ENCODE assay signal across 8 cellular contexts in the genomic region with DNA sequence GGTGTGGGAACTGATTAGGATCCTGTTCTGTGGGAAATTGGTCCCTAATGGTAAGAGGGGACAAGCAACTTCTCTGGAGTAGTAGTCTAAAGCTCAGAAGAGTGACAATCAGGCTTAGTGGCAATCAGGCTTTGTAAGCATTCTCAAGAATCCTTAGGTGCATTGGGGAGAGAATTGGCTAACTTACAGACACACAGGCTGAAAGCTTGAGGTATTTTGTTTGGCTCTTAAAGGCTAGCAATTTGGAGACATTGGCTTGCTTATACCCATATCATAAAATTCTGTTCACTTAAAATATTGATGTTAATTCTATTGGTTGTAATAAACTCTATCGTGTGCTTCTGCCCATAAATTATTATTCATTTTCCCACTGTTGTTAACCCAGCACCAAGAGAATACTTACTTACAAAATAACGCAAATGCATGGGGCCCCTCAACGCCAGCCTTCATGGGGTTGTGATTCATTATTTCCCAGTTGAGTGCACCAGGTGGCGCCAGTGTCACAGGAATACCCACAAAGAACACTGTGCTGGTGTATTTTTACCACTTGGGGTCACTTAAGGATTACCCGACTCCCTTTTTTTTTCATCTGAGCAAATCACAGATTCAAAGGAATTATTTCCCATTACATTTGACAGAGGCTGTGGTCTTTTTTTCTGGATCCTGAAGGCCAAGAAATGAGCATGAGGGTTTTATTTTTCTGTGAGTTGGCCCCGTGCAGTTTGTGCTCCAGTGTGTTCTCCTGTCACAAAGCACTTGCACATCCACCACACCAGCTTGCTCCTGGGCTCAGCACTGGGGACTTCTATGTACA. TPM values are rescaled to one million over a fixed set of nuclear protein-coding genes. Genes with fewer than 3 reads are reported as not detected.
DNase-seq lines count a peak whose midpoint lies in the region; ATAC-seq and TF ChIP-seq lines count a peak whose summit lies in the region.

No MANE protein-coding gene starts in this region.

- no peak overlapping the region for H3K4me3 ChIP-seq in dorsolateral prefrontal cortex

- peak overlapping the region in 29 of 59 donors; percentile 1 to 67 (median 40) for H3K27ac ChIP-seq in dorsolateral prefrontal cortex

- intact Hi-C loops in dorsolateral prefrontal cortex (cut with DNase I), result loop anchor here (1.0 to 10.0 kb wide), 12 partner anchors 90 to 1118 kb away; no protein-coding TSS in a partner anchor

- no peak for TF ChIP-seq POLR2A in GM18505 (IDR thresholded peaks at IDR 0.05; ENCODE audit: borderline replicate concordance, extremely low read depth, insufficient read depth, insufficient read length)

- no peaks in the 10 kb centered on the region for H3K27me3 ChIP-seq in dorsolateral prefrontal cortex

- peak; percentile 73 to 99 (median 97) for TF ChIP-seq CTCF in dorsolateral prefrontal cortex (IDR thresholded peaks at IDR 0.05 in 54 of 56, conservative IDR thresholded peaks at IDR 0.05 in 2 of 56; ENCODE audit: low read depth in 1 of 56, partially characterized antibody in 56 of 56)

- DNase-seq in AG08396 (ENCODE audit: low spot score) (peak; percentile 77), NCI-H1694 (lab: John Stamatoyannopoulos, UW) (peak; percentile 86), dorsolateral prefrontal cortex (peak; percentile 71 to 90 (median 76)), lung microvascular endothelial cell (ENCODE audit: low read depth in 2 of 2) (peak; percentile 83 to 92)
- DNase-seq in activated CD4-positive, alpha-beta T cell treated with anti-CD3 and anti-CD28 coated beads for 24 hours (ENCODE audit: low read depth in 2 of 2), result peak; percentile 33 to 44
- DNase-seq in stimulated activated CD8-positive, alpha-beta memory T cell treated with anti-CD3 and anti-CD28 coated beads, Interleukin-2, amount 100 ng/mL, for 48 hours (ENCODE audit: low read depth in 2 of 2), result peak; percentile 8 to 10

- peak; percentile 82 for ATAC-seq in GM18505 (IDR thresholded peaks at IDR 0.05; ENCODE audit: unreplicated experiment)
- ATAC-seq in HG02884 (IDR thresholded peaks at IDR 0.05; ENCODE audit: unreplicated experiment), result peak; percentile 91

RNA-seq across cellular contexts. Expression of gene DDX1, which starts 45.5 kb away (rescaled TPM):
- total RNA-seq in dorsolateral prefrontal cortex (100 to 1,000 TPM in 92 of 120 experiments, 10 to 100 TPM in 28; 55.0 to 151 (median 117) TPM), lung microvascular endothelial cell (61.5 and 61.7 TPM in 2 replicates)

Comparison
In these comparisons a context has a peak if more than half of its experiments do, and no peak if none do; other contexts are left out.
1. DNase-seq: peak in every context shown above with its lines; median percentile 88 in lung microvascular endothelial cell; 86 in NCI-H1694; 77 in AG08396; 76 in dorsolateral prefrontal cortex; 38 in activated CD4-positive, alpha-beta T cell treated with anti-CD3 and anti-CD28 coated beads for 24 hours; 9 in stimulated activated CD8-positive, alpha-beta memory T cell treated with anti-CD3 and anti-CD28 coated beads, Interleukin-2, amount 100 ng/mL, for 48 hours.